ENCODE assay signal across 8 cellular contexts in the genomic region with DNA sequence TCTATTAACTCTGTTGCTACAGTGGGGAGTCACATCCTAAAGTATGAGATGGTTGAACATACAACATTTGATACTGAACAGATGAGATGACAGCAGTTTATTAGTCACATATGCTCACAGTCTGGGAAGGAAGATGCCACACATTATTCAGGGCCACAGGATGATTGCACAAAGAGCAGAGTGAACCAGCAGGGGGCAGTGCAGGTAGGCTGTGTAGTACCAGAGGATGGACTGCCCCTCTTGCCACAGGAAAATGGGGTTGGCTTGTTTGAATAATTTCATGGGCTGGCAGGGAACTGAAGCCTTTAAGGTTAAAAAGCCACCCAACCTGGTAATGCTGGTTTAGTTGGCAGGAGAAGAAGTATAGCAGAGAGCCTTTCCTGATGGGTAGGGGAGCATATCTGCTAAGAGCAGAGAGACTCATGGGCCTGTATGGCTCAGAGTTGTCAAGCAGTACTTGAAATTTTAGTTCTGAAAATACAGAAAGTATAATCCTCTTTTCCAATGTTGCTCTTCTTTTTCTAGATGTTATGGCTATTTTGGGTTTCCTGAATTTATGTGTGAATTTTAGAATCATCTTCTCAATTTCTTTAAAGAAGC.
DNase-seq lines count a peak whose midpoint lies in the region; ATAC-seq and TF ChIP-seq lines count a peak whose summit lies in the region.

No MANE protein-coding gene starts in this region.

- peaks cover 28% of the 10 kb centered on the region for H3K27me3 Mint-ChIP-seq in endodermal cell (ENCODE audit: insufficient read depth)

- H3K4me3 Mint-ChIP-seq in endodermal cell: no peak overlapping the region

- H3K9me3 Mint-ChIP-seq in endodermal cell: no peaks in the 10 kb centered on the region

- H3K27me3 ChIP-seq in endodermal cell (ENCODE audit: control insufficient read depth, insufficient read depth, low read length, poor library complexity, severe bottlenecking): peaks cover 20% of the 10 kb centered on the region

- ATAC-seq in HG02884 (IDR thresholded peaks at IDR 0.05; ENCODE audit: unreplicated experiment) (peak; percentile 75), GM19455 (IDR thresholded peaks at IDR 0.05; ENCODE audit: unreplicated experiment) (no peak), HG02610 (IDR thresholded peaks at IDR 0.05; ENCODE audit: unreplicated experiment) (no peak), GM21737 (IDR thresholded peaks at IDR 0.05; ENCODE audit: unreplicated experiment) (no peak)

- no peak overlapping the region for H3K4me3 ChIP-seq in endodermal cell (ENCODE audit: low read length)

- no peaks in the 10 kb centered on the region for H3K9me3 ChIP-seq in endodermal cell (ENCODE audit: control insufficient read depth, low read length)

- no peaks in the 10 kb centered on the region for H3K4me1 ChIP-seq in endodermal cell (ENCODE audit: control insufficient read depth, insufficient read depth, low read length)

- no peaks in the 10 kb centered on the region for H3K36me3 ChIP-seq in endodermal cell (ENCODE audit: control insufficient read depth, insufficient read depth, low read length)

- H3K36me3 Mint-ChIP-seq in endodermal cell (ENCODE audit: low read depth): no peaks in the 10 kb centered on the region

- no peak overlapping the region for H3K27ac Mint-ChIP-seq in endodermal cell

- H3K4me1 Mint-ChIP-seq in endodermal cell: peaks cover 2% of the 10 kb centered on the region

- DNase-seq in DMS53 treated with DMSO at 0.1 percent for 48 hours (lab: John Stamatoyannopoulos, UW; ENCODE audit: unreplicated experiment) (peak; percentile 54), SW480 (ENCODE audit: low spot score) (peak; percentile 50), endodermal cell (peak; percentile 93)
- peak; percentile 31 to 63 (median 37) for DNase-seq in stimulated activated CD4-positive, alpha-beta T cell treated with anti-CD3 and anti-CD28 coated beads, Interleukin-12 subunit alpha, Interleukin-12 subunit beta, amount 100 ng/mL, for 48 hours (ENCODE audit: low read depth in 2 of 3, low spot score in 1 of 3)

- TF ChIP-seq CTCF in endodermal cell (conservative IDR thresholded peaks at IDR 0.05): peak; percentile 91

- H3K27ac ChIP-seq in endodermal cell (ENCODE audit: low read depth, low read length): no peak overlapping the region

- no peak overlapping the region for H3K9ac ChIP-seq in endodermal cell (ENCODE audit: extremely low read depth, low read length, poor library complexity, severe bottlenecking)

Comparison
In these comparisons a context has a peak if more than half of its experiments do, and no peak if none do; other contexts are left out.
1. DNase-seq: peak in every context shown above with its lines; median percentile 93 in endodermal cell; 54 in DMS53 treated with DMSO at 0.1 percent for 48 hours; 50 in SW480; 37 in stimulated activated CD4-positive, alpha-beta T cell treated with anti-CD3 and anti-CD28 coated beads, Interleukin-12 subunit alpha, Interleukin-12 subunit beta, amount 100 ng/mL, for 48 hours.